1 cellular context compared by ENCODE assay signal in the genomic region with DNA sequence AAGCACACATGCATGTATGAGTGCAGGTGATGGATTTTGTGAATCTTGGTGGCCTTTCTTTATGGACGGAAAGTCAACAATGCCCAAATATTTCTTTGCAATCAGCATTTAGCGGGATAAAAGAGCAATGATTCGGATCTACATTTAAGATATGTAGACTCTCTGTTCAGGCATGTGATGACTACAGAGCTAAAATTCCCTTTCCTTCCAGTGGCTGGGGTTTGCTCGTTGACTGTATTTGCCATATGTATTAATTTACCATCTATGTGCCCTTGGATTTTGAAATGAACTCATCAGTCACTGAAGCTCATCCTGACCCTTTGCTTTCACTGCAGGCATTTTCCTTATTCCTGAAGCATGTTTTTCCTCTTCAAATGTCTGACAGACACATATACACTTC.
TF ChIP-seq lines count a peak whose summit lies in the region.

No MANE protein-coding gene starts in this region.

TF ChIP-seq in IMR-90, 13 proteins besides CTCF, POLR2A, EP300 and RAD21 (continued from another document):
- TF ChIP-seq, protein P1, sequence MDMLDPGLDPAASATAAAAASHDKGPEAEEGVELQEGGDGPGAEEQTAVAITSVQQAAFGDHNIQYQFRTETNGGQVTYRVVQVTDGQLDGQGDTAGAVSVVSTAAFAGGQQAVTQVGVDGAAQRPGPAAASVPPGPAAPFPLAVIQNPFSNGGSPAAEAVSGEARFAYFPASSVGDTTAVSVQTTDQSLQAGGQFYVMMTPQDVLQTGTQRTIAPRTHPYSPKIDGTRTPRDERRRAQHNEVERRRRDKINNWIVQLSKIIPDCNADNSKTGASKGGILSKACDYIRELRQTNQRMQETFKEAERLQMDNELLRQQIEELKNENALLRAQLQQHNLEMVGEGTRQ (IDR thresholded peaks at IDR 0.05; ENCODE audit: low read depth, low read length) = no peak
- TF ChIP-seq BHLHE40 (IDR thresholded peaks at IDR 0.05; ENCODE audit: low read depth, low read length) (no peak), FOS (IDR thresholded peaks at IDR 0.05; ENCODE audit: low read depth, low read length) (no peak), CEBPB (IDR thresholded peaks at IDR 0.05; ENCODE audit: low read depth, low read length) (no peak), CHD1 (IDR thresholded peaks at IDR 0.05; ENCODE audit: low read depth, low read length) (no peak), MAFK (IDR thresholded peaks at IDR 0.05; ENCODE audit: low read depth, low read length) (no peak), MAZ (IDR thresholded peaks at IDR 0.05; ENCODE audit: borderline replicate concordance, low read depth, low read length) (no peak)
- TF ChIP-seq, protein P2, sequence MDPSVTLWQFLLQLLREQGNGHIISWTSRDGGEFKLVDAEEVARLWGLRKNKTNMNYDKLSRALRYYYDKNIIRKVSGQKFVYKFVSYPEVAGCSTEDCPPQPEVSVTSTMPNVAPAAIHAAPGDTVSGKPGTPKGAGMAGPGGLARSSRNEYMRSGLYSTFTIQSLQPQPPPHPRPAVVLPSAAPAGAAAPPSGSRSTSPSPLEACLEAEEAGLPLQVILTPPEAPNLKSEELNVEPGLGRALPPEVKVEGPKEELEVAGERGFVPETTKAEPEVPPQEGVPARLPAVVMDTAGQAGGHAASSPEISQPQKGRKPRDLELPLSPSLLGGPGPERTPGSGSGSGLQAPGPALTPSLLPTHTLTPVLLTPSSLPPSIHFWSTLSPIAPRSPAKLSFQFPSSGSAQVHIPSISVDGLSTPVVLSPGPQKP (IDR thresholded peaks at IDR 0.05; ENCODE audit: borderline replicate concordance, low read depth, low read length) = no peak
